ENCODE assay signal across 30 cellular contexts in the genomic region with DNA sequence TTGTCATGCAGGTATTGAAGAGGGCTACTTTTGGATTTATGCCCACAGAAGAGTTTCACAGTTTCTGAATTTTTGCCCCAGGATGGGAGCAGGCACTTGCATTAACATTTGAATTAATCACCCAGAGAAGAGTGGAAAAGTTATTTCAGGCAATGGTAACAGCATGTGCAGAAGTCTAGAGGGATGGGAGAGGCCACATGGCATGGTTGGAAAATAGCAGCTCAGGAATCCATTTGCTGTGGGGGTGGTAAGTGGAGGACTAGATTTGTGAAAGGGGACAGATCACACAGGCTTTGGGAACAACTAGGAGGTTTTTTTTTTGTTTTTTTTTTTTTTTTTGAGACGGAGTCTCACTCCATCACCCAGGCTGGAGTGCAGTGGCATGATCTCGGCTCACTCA.
"Had no signal": no experiment of that assay in that cellular context is flagged by ENCODE, and none has a peak within 500 bp of the region (broad histone marks: within the 10 kb centered on the region; RNA-seq: fewer than 3 reads in every experiment).

No MANE protein-coding gene starts in this region.

- ATAC-seq: naive thymus-derived CD8-positive, alpha-beta T cell; pancreas; psoas muscle; right cardiac atrium; right lobe of liver; stimulated activated memory B cell treated with anti-CD40 and anti-IgM and Interleukin-4, amounts not matched to agents 10 μg/mL and 1 μg/mL and 100 μg/mL, for 72 hours; stimulated activated naive CD8-positive, alpha-beta T cell treated with anti-CD3 and anti-CD28 coated beads, Interleukin-15, amount 100 ng/mL, for 72 hours; stimulated activated naive CD8-positive, alpha-beta T cell treated with anti-CD3 and anti-CD28 coated beads, Interleukin-15, Interleukin-2, amounts not matched to agents 100 U/mL and 50 U/mL, for 24 hours had no signal

- H3K4me1 Mint-ChIP-seq: neural crest cell had no signal

- H3K9me3 Mint-ChIP-seq: naive thymus-derived CD8-positive, alpha-beta T cell; natural killer cell treated with Interleukin-12 subunit alpha and Interleukin-12 subunit beta and Interleukin-15 and Interleukin-18, amount 100 ng/mL, for 72 hours; neural crest cell; stimulated activated naive CD8-positive, alpha-beta T cell treated with anti-CD3 and anti-CD28 coated beads, Interleukin-15, amount 100 ng/mL, for 72 hours had no signal

- H3K36me3 ChIP-seq: neutrophil, pancreas, right lobe of liver, sigmoid colon, spleen, suprapubic skin, tibial artery, transverse colon, upper lobe of left lung, vagina had no signal

- H3K4me3 Mint-ChIP-seq: naive thymus-derived CD8-positive, alpha-beta T cell; natural killer cell treated with Interleukin-12 subunit alpha and Interleukin-12 subunit beta and Interleukin-15 and Interleukin-18, amount 100 ng/mL, for 72 hours; nephron progenitor cell; neural crest cell; stimulated activated memory B cell treated with anti-CD40 and anti-IgM and Interleukin-4, amounts not matched to agents 10 μg/mL and 1 μg/mL and 100 μg/mL, for 72 hours; stimulated activated naive CD8-positive, alpha-beta T cell treated with anti-CD3 and anti-CD28 coated beads, Interleukin-15, amount 100 ng/mL, for 72 hours had no signal

- H3K27me3 ChIP-seq: pancreas, right lobe of liver, sigmoid colon, spleen, suprapubic skin, testis, tibial artery, transverse colon, upper lobe of left lung, vagina had no signal

- H3K27me3 Mint-ChIP-seq: stimulated activated memory B cell treated with anti-CD40 and anti-IgM and Interleukin-4, amounts not matched to agents 10 μg/mL and 1 μg/mL and 100 μg/mL, for 72 hours had no signal

- H3K9me3 ChIP-seq: neutrophil, pancreas, psoas muscle, right lobe of liver, sigmoid colon, spleen, suprapubic skin, testis, tibial artery, transverse colon, upper lobe of left lung, vagina had no signal

- H3K4me1 ChIP-seq: psoas muscle, right lobe of liver, sigmoid colon, suprapubic skin, testis, tibial artery, transverse colon, vagina had no signal

- DNase-seq: naive thymus-derived CD8-positive, alpha-beta T cell; nephron progenitor cell; nucleus accumbens; pancreas; psoas muscle; right cardiac atrium; right lobe of liver; sigmoid colon; spleen; stimulated activated CD4-positive, alpha-beta T cell treated with anti-CD3 and anti-CD28 coated beads, Interleukin-12 subunit alpha, Interleukin-12 subunit beta, amount 100 ng/mL, for 4 hours; stimulated activated CD4-positive, alpha-beta T cell treated with anti-CD3 and anti-CD28 coated beads, Interleukin-1b, Interleukin-23, amount 100 ng/mL, for 48 hours; stimulated activated CD4-positive, alpha-beta T cell treated with anti-CD3 and anti-CD28 coated beads, Interleukin-4, amount 100 ng/mL, for 1 hour; stimulated activated CD4-positive, alpha-beta T cell treated with anti-CD3 and anti-CD28 coated beads, Interleukin-4, amount 100 ng/mL, for 4 hours; stimulated activated CD8-positive, alpha-beta memory T cell treated with anti-CD3 and anti-CD28 coated beads, Interleukin-4, amount 100 ng/mL, for 48 hours; stimulated activated naive CD4-positive, alpha-beta T cell; stimulated activated naive CD8-positive, alpha-beta T cell treated with anti-CD3 and anti-CD28 coated beads, Interleukin-15, amount 100 ng/mL, for 72 hours; stimulated activated naive CD8-positive, alpha-beta T cell treated with anti-CD3 and anti-CD28 coated beads, Interleukin-15, Interleukin-2, amounts not matched to agents 100 U/mL and 50 U/mL, for 24 hours; substantia nigra; testis; tibial artery; transverse colon; upper lobe of left lung had no signal

- H3K4me3 ChIP-seq: pancreas, psoas muscle, right lobe of liver, sigmoid colon, skin epidermis, smooth muscle cell, spleen, suprapubic skin, testis, tibial artery, transverse colon, upper lobe of left lung, vagina had no signal

- H3K36me3 Mint-ChIP-seq: naive thymus-derived CD8-positive, alpha-beta T cell; natural killer cell treated with Interleukin-12 subunit alpha and Interleukin-12 subunit beta and Interleukin-15 and Interleukin-18, amount 100 ng/mL, for 72 hours; stimulated activated memory B cell treated with anti-CD40 and anti-IgM and Interleukin-4, amounts not matched to agents 10 μg/mL and 1 μg/mL and 100 μg/mL, for 72 hours had no signal

- H3K27ac Mint-ChIP-seq: natural killer cell treated with Interleukin-12 subunit alpha and Interleukin-12 subunit beta and Interleukin-15 and Interleukin-18, amount 100 ng/mL, for 72 hours; nephron progenitor cell; stimulated activated memory B cell treated with anti-CD40 and anti-IgM and Interleukin-4, amounts not matched to agents 10 μg/mL and 1 μg/mL and 100 μg/mL, for 72 hours; stimulated activated naive CD8-positive, alpha-beta T cell treated with anti-CD3 and anti-CD28 coated beads, Interleukin-15, amount 100 ng/mL, for 72 hours had no signal

- H3K27ac ChIP-seq: neutrophil, pancreas, psoas muscle, right lobe of liver, sigmoid colon, skin epidermis, spleen, suprapubic skin, testis, tibial artery, transverse colon, upper lobe of left lung, vagina had no signal
